1 cellular context compared by ENCODE assay signal in the genomic region with DNA sequence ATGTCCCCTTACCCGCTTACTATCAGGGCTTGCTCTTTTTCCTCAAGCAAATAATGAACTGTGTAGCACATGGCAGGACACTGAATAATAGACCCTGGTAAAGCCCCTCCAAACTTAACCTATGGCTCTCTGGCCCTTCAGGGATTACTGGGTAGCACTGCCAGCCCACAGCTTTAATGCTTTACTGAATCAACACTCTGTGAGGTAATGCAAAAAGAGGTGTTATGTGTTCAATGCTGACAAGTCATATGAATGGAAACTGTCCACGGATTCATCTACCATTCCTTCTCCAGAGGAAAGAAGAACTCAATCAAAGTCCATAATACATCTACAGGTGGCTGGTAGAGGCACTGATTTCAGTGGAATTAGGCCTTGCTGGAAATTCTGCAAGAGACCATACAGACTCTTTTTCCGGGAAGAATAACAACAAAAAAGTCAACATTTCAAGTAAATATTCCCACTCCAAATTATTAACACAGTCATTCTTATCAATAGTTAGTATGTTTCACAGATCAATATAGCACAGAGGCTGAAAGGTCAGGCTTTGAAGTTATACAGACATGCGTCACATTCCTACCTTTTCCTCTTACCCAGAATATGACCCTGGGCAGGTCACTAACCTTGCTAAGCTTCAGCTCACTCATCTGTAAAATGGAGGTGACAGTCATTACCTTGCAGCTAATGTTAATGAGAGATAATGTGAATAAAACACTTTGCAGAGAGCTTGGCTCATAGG.
TF ChIP-seq lines count a peak whose summit lies in the region.

No MANE protein-coding gene starts in this region.

TF ChIP-seq in HepG2, 621 proteins besides CTCF, POLR2A, EP300 and RAD21 (continued from another document and continues in another):
- TF ChIP-seq, protein P1, sequence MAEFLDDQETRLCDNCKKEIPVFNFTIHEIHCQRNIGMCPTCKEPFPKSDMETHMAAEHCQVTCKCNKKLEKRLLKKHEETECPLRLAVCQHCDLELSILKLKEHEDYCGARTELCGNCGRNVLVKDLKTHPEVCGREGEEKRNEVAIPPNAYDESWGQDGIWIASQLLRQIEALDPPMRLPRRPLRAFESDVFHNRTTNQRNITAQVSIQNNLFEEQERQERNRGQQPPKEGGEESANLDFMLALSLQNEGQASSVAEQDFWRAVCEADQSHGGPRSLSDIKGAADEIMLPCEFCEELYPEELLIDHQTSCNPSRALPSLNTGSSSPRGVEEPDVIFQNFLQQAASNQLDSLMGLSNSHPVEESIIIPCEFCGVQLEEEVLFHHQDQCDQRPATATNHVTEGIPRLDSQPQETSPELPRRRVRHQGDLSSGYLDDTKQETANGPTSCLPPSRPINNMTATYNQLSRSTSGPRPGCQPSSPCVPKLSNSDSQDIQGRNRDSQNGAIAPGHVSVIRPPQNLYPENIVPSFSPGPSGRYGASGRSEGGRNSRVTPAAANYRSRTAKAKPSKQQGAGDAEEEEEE (CRISPR knock-in tag; IDR thresholded peaks at IDR 0.05; ENCODE audit: borderline replicate concordance): no peak
- TF ChIP-seq, protein P2, sequence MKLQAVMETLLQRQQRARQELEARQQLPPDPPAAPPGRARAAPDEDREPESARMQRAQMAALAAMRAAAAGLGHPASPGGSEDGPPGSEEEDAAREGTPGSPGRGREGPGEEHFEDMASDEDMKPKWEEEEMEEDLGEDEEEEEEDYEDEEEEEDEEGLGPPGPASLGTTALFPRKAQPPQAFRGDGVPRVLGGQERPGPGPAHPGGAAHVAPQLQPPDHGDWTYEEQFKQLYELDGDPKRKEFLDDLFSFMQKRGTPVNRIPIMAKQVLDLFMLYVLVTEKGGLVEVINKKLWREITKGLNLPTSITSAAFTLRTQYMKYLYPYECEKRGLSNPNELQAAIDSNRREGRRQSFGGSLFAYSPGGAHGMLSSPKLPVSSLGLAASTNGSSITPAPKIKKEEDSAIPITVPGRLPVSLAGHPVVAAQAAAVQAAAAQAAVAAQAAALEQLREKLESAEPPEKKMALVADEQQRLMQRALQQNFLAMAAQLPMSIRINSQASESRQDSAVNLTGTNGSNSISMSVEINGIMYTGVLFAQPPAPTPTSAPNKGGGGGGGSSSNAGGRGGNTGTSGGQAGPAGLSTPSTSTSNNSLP (IDR thresholded peaks at IDR 0.05; ENCODE audit: low read depth, low read length): peak; percentile 99
- no peak for TF ChIP-seq ZNF451 (CRISPR knock-in tag; IDR thresholded peaks at IDR 0.05)
- TF ChIP-seq FOXC1 (CRISPR knock-in tag; IDR thresholded peaks at IDR 0.05; ENCODE audit: borderline replicate concordance): no peak
- no peak for TF ChIP-seq ZNF225 (CRISPR knock-in tag; IDR thresholded peaks at IDR 0.05)
- TF ChIP-seq RFX5 (IDR thresholded peaks at IDR 0.05; ENCODE audit: low read depth, low read length): no peak
- TF ChIP-seq ZFP36 (IDR thresholded peaks at IDR 0.05; ENCODE audit: borderline replicate concordance, low read depth, low read length, partially characterized antibody): no peak
- TF ChIP-seq FOXJ3 (CRISPR knock-in tag; IDR thresholded peaks at IDR 0.05; ENCODE audit: borderline replicate concordance): peak; percentile 98
- no peak for TF ChIP-seq ARID2 (CRISPR knock-in tag; IDR thresholded peaks at IDR 0.05; ENCODE audit: borderline replicate concordance)
- no peak for TF ChIP-seq SP140L (CRISPR knock-in tag; IDR thresholded peaks at IDR 0.05; ENCODE audit: borderline replicate concordance)
- no peak for TF ChIP-seq ZNF282 (IDR thresholded peaks at IDR 0.05; ENCODE audit: partially characterized antibody)
- TF ChIP-seq ZKSCAN1 (IDR thresholded peaks at IDR 0.05; ENCODE audit: low read length): no peak
- TF ChIP-seq ZNF33B (CRISPR knock-in tag; IDR thresholded peaks at IDR 0.05): no peak
- TF ChIP-seq CHCHD3 (CRISPR knock-in tag; IDR thresholded peaks at IDR 0.05): no peak
- TF ChIP-seq ZNF441 (CRISPR knock-in tag; IDR thresholded peaks at IDR 0.05; ENCODE audit: borderline replicate concordance): no peak
- TF ChIP-seq, protein P3, sequence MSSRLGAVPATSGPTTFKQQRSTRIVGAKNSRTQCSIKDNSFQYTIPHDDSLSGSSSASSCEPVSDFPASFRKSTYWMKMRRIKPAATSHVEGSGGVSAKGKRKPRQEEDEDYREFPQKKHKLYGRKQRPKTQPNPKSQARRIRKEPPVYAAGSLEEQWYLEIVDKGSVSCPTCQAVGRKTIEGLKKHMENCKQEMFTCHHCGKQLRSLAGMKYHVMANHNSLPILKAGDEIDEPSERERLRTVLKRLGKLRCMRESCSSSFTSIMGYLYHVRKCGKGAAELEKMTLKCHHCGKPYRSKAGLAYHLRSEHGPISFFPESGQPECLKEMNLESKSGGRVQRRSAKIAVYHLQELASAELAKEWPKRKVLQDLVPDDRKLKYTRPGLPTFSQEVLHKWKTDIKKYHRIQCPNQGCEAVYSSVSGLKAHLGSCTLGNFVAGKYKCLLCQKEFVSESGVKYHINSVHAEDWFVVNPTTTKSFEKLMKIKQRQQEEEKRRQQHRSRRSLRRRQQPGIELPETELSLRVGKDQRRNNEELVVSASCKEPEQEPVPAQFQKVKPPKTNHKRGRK (CRISPR knock-in tag; IDR thresholded peaks at IDR 0.05): no peak
- no peak for TF ChIP-seq AKAP8 (CRISPR knock-in tag; IDR thresholded peaks at IDR 0.05)
- no peak for TF ChIP-seq ZNF121 (CRISPR knock-in tag; IDR thresholded peaks at IDR 0.05)
- TF ChIP-seq MAF1 (CRISPR knock-in tag; IDR thresholded peaks at IDR 0.05; ENCODE audit: borderline replicate concordance): no peak
- TF ChIP-seq LCORL (IDR thresholded peaks at IDR 0.05): peak; percentile 48; the same call in 1 of the 2 replicates
- TF ChIP-seq LCORL (CRISPR knock-in tag; IDR thresholded peaks at IDR 0.05): peak; percentile 85
- no peak; the same call in 1 of the 2 replicates for TF ChIP-seq ZBTB3 (CRISPR knock-in tag; IDR thresholded peaks at IDR 0.05; ENCODE audit: borderline replicate concordance, low read depth)
- TF ChIP-seq ZNF782 (CRISPR knock-in tag; IDR thresholded peaks at IDR 0.05; ENCODE audit: borderline replicate concordance): no peak
- peak in 1 of 2 experiments; percentile 90; a peak in 1 of 4 replicates for TF ChIP-seq KLF16 (CRISPR knock-in tag; IDR thresholded peaks at IDR 0.05)
- TF ChIP-seq ZNF841 (CRISPR knock-in tag; IDR thresholded peaks at IDR 0.05; ENCODE audit: borderline replicate concordance): no peak
- TF ChIP-seq, protein P4, sequence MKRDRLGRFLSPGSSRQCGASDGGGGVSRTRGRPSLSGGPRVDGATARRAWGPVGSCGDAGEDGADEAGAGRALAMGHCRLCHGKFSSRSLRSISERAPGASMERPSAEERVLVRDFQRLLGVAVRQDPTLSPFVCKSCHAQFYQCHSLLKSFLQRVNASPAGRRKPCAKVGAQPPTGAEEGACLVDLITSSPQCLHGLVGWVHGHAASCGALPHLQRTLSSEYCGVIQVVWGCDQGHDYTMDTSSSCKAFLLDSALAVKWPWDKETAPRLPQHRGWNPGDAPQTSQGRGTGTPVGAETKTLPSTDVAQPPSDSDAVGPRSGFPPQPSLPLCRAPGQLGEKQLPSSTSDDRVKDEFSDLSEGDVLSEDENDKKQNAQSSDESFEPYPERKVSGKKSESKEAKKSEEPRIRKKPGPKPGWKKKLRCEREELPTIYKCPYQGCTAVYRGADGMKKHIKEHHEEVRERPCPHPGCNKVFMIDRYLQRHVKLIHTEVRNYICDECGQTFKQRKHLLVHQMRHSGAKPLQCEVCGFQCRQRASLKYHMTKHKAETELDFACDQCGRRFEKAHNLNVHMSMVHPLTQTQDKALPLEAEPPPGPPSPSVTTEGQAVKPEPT (CRISPR knock-in tag; IDR thresholded peaks at IDR 0.05; ENCODE audit: low read depth): no peak
- no peak for TF ChIP-seq TMF1 (CRISPR knock-in tag; IDR thresholded peaks at IDR 0.05; ENCODE audit: low read depth)
- no peak for TF ChIP-seq ZNF205 (CRISPR knock-in tag; IDR thresholded peaks at IDR 0.05)
- TF ChIP-seq, protein P5, sequence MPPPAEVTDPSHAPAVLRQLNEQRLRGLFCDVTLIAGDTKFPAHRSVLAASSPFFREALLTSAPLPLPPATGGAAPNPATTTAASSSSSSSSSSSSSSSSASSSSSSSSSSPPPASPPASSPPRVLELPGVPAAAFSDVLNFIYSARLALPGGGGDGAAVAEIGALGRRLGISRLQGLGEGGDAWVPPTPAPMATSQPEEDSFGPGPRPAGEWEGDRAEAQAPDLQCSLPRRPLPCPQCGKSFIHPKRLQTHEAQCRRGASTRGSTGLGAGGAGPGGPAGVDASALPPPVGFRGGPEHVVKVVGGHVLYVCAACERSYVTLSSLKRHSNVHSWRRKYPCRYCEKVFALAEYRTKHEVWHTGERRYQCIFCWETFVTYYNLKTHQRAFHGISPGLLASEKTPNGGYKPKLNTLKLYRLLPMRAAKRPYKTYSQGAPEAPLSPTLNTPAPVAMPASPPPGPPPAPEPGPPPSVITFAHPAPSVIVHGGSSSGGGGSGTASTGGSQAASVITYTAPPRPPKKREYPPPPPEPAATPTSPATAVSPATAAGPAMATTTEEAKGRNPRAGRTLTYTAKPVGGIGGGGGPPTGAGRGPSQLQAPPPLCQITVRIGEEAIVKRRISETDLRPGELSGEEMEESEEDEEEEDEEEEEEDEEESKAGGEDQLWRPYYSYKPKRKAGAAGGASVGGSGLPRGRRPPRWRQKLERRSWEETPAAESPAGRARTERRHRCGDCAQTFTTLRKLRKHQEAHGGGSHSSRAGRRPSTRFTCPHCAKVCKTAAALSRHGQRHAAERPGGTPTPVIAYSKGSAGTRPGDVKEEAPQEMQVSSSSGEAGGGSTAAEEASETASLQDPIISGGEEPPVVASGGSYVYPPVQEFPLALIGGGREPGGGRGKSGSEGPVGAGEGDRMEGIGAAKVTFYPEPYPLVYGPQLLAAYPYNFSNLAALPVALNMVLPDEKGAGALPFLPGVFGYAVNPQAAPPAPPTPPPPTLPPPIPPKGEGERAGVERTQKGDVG (CRISPR knock-in tag; IDR thresholded peaks at IDR 0.05; ENCODE audit: borderline replicate concordance): no peak
- TF ChIP-seq, protein P6, sequence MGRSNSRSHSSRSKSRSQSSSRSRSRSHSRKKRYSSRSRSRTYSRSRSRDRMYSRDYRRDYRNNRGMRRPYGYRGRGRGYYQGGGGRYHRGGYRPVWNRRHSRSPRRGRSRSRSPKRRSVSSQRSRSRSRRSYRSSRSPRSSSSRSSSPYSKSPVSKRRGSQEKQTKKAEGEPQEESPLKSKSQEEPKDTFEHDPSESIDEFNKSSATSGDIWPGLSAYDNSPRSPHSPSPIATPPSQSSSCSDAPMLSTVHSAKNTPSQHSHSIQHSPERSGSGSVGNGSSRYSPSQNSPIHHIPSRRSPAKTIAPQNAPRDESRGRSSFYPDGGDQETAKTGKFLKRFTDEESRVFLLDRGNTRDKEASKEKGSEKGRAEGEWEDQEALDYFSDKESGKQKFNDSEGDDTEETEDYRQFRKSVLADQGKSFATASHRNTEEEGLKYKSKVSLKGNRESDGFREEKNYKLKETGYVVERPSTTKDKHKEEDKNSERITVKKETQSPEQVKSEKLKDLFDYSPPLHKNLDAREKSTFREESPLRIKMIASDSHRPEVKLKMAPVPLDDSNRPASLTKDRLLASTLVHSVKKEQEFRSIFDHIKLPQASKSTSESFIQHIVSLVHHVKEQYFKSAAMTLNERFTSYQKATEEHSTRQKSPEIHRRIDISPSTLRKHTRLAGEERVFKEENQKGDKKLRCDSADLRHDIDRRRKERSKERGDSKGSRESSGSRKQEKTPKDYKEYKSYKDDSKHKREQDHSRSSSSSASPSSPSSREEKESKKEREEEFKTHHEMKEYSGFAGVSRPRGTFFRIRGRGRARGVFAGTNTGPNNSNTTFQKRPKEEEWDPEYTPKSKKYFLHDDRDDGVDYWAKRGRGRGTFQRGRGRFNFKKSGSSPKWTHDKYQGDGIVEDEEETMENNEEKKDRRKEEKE (IDR thresholded peaks at IDR 0.05): no peak
- TF ChIP-seq, protein P7, sequence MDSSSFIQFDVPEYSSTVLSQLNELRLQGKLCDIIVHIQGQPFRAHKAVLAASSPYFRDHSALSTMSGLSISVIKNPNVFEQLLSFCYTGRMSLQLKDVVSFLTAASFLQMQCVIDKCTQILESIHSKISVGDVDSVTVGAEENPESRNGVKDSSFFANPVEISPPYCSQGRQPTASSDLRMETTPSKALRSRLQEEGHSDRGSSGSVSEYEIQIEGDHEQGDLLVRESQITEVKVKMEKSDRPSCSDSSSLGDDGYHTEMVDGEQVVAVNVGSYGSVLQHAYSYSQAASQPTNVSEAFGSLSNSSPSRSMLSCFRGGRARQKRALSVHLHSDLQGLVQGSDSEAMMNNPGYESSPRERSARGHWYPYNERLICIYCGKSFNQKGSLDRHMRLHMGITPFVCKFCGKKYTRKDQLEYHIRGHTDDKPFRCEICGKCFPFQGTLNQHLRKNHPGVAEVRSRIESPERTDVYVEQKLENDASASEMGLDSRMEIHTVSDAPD (CRISPR knock-in tag; IDR thresholded peaks at IDR 0.05): peak; percentile 60; the same call in 1 of the 2 replicates
- TF ChIP-seq ZNF607 (CRISPR knock-in tag; IDR thresholded peaks at IDR 0.05; ENCODE audit: borderline replicate concordance): no peak
- peak; percentile 72; the same call in 1 of the 2 replicates for TF ChIP-seq ZKSCAN8 (CRISPR knock-in tag; IDR thresholded peaks at IDR 0.05; ENCODE audit: borderline replicate concordance)
- peak; percentile 76 for TF ChIP-seq YEATS4 (CRISPR knock-in tag; IDR thresholded peaks at IDR 0.05; ENCODE audit: borderline replicate concordance)
- TF ChIP-seq, protein P8, sequence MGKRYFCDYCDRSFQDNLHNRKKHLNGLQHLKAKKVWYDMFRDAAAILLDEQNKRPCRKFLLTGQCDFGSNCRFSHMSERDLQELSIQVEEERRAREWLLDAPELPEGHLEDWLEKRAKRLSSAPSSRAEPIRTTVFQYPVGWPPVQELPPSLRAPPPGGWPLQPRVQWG (CRISPR knock-in tag; IDR thresholded peaks at IDR 0.05; ENCODE audit: borderline replicate concordance, low read depth): no peak
- TF ChIP-seq, protein P9, sequence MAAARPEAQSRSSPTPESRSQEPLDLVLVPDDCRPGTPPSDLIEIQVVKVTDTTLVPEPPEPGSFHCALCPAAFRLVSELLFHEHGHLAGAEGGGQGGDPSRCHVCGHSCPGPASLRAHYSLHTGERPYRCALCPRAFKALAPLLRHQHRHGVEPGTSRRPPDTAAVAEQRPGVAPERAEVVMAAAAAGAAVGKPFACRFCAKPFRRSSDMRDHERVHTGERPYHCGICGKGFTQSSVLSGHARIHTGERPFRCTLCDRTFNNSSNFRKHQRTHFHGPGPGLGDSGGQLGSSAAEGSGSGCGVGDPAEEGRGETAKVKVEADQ (CRISPR knock-in tag; IDR thresholded peaks at IDR 0.05; ENCODE audit: borderline replicate concordance): peak; percentile 85; the same call in 1 of the 2 replicates
- TF ChIP-seq, protein P10, sequence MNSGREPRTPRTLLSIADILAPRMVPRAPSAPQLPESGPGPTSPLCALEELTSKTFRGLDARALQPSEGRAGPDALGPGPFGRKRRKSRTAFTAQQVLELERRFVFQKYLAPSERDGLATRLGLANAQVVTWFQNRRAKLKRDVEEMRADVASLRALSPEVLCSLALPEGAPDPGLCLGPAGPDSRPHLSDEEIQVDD (CRISPR knock-in tag; IDR thresholded peaks at IDR 0.05; ENCODE audit: borderline replicate concordance): no peak
- TF ChIP-seq, protein P11, sequence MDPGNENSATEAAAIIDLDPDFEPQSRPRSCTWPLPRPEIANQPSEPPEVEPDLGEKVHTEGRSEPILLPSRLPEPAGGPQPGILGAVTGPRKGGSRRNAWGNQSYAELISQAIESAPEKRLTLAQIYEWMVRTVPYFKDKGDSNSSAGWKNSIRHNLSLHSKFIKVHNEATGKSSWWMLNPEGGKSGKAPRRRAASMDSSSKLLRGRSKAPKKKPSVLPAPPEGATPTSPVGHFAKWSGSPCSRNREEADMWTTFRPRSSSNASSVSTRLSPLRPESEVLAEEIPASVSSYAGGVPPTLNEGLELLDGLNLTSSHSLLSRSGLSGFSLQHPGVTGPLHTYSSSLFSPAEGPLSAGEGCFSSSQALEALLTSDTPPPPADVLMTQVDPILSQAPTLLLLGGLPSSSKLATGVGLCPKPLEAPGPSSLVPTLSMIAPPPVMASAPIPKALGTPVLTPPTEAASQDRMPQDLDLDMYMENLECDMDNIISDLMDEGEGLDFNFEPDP (CRISPR knock-in tag; conservative IDR thresholded peaks at IDR 0.05): no peak
